ENCODE assay signal across 31 cellular contexts in the genomic region with DNA sequence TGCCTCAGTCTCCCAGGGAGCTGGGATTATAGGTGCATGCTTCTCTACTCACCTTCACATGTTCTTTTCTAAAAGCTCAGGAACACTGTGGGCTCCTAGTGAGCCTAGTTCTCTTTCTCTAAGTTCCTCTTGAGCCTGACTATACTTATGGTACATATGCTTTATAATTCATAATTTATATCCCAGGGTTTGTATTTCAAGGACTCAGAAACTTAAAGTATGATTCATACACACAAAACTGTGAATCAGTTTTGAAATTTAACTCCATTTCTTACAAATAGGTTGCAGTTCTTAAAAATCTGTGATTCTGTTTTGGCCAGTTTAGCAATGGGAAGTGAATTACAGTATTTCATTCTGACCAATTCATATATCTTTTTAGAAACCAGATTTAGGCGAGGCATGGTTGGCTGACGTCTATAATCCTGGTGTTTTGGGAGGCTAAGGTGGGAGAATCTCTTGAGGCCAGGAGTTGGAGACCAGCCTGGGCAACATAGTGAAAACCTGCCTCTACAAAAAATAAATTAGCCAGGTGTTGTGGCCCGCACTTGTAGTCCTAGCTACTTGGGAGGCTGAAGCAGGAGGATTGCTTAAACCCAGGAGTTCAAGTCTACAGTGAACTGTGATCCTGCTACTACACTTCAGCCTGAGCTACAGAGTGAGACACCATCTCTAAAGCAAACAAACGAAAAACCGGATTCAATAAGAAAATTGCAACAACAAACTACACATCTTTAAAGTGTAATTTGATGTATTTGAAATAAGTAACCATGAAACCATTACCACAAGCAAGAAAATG. TPM values are rescaled to one million over a fixed set of nuclear protein-coding genes. Genes with fewer than 3 reads are reported as not detected.
A peak's percentile ranks its signal among the peaks of the same experiment; 100 is the strongest.
DNase-seq lines count a peak whose midpoint lies in the region; ATAC-seq, FAIRE-seq and TF ChIP-seq lines count a peak whose summit lies in the region.
"Had no signal": no experiment of that assay in that cellular context is flagged by ENCODE, and none has a peak within 500 bp of the region (broad histone marks: within the 10 kb centered on the region; RNA-seq: fewer than 3 reads in every experiment).

No MANE protein-coding gene starts in this region.

- H3K36me3 ChIP-seq in HepG2 (replicated peaks in 1 of 2; ENCODE audit: control insufficient read depth in 1 of 2, insufficient read depth in 2 of 2, low read length in 2 of 2) (no peaks in the 10 kb centered on the region), right lobe of liver (no peaks in the 10 kb centered on the region), astrocyte (ENCODE audit: insufficient read depth, low read length) (no peaks in the 10 kb centered on the region)
- H3K36me3 ChIP-seq: ascending aorta, BE2C, transverse colon had no signal

- H3K27ac ChIP-seq in HepG2 (ENCODE audit: extremely low read length, insufficient read depth, low read length) (no peak overlapping the region), right lobe of liver (no peak overlapping the region), astrocyte (ENCODE audit: low read depth, low read length) (no peak overlapping the region)
- H3K27ac ChIP-seq: ascending aorta, HL-60, transverse colon had no signal

- no peaks in the 10 kb centered on the region for H3K27me3 ChIP-seq in HepG2 (ENCODE audit: control insufficient read depth in 1 of 2, insufficient read depth in 2 of 2, low read length in 2 of 2)
- H3K27me3 ChIP-seq in right lobe of liver, result no peaks in the 10 kb centered on the region
- no peaks in the 10 kb centered on the region for H3K27me3 ChIP-seq in astrocyte (ENCODE audit: insufficient read depth, low read length)
- H3K27me3 ChIP-seq: ascending aorta, BE2C, transverse colon had no signal

- peak overlapping the region; percentile 3 for H3K27ac Mint-ChIP-seq in astrocyte (ENCODE audit: unreplicated experiment)
- no peak overlapping the region for H3K27ac Mint-ChIP-seq in activated CD4-positive, alpha-beta memory T cell treated with anti-CD3 and anti-CD28 coated beads for 36 hours
- H3K27ac Mint-ChIP-seq: activated naive CD4-positive, alpha-beta T cell treated with anti-CD3 and anti-CD28 coated beads, Interleukin-2, amount 50 U/mL, for 24 hours; activated T-helper 17 cell treated with anti-CD3 and anti-CD28 coated beads, Interleukin-2, amount 50 U/mL, for 72 hours; nephron had no signal

- ATAC-seq in HepG2 (no peak), right lobe of liver (no peak), GM19463 (IDR thresholded peaks at IDR 0.05; ENCODE audit: unreplicated experiment) (no peak)
- ATAC-seq: activated T-helper 17 cell treated with anti-CD3 and anti-CD28 coated beads, Interleukin-2, amount 50 U/mL, for 72 hours; mucosa of descending colon; sciatic nerve had no signal

- TF ChIP-seq POLR2A in HepG2 (IDR thresholded peaks at IDR 0.05; ENCODE audit: insufficient read depth in 1 of 2, low read depth in 2 of 2, low read length in 2 of 2), result no peak
- TF ChIP-seq POLR2A in right lobe of liver (IDR thresholded peaks at IDR 0.05), result no peak

- H3K4me3 Mint-ChIP-seq in astrocyte (ENCODE audit: unreplicated experiment), result no peak overlapping the region
- no peak overlapping the region for H3K4me3 Mint-ChIP-seq in activated CD4-positive, alpha-beta memory T cell treated with anti-CD3 and anti-CD28 coated beads for 36 hours
- H3K4me3 Mint-ChIP-seq: activated naive CD4-positive, alpha-beta T cell treated with anti-CD3 and anti-CD28 coated beads, Interleukin-2, amount 50 U/mL, for 24 hours; activated T-helper 17 cell treated with anti-CD3 and anti-CD28 coated beads, Interleukin-2, amount 50 U/mL, for 72 hours; nephron had no signal

- TF ChIP-seq RAD21 in HepG2 (CRISPR knock-in tag; IDR thresholded peaks at IDR 0.05), result no peak

- H2AFZ ChIP-seq in HepG2 (ENCODE audit: low read length) (no peak overlapping the region), astrocyte (ENCODE audit: low read depth, low read length) (no peak overlapping the region)

- POLR2A ChIA-PET in HepG2 (lab: Yijun Ruan, JAX), result interaction anchor here (1.3 kb wide), 1 partner anchor 16 kb away, joined by 4 read pairs; a partner anchor contains a TSS
- POLR2A ChIA-PET in activated CD4-positive, alpha-beta memory T cell treated with anti-CD3 and anti-CD28 coated beads for 36 hours (lab: Charles Lee), result no interaction called here

- no TSS peak for BruUV-seq in HepG2 (replicated peaks; lab: Mats Ljungman, UMichigan)

- TF ChIP-seq CTCF in HepG2 (CRISPR knock-in tag; IDR thresholded peaks at IDR 0.05) (no peak), right lobe of liver (IDR thresholded peaks at IDR 0.05) (no peak), astrocyte (IDR thresholded peaks at IDR 0.05; ENCODE audit: insufficient read depth, low read depth, low read length) (no peak), fibroblast of the aortic adventitia (IDR thresholded peaks at IDR 0.05; ENCODE audit: insufficient read depth, low read length) (no peak)

- CTCF ChIA-PET in HepG2 (lab: Yijun Ruan, JAX; ENCODE audit: low intra/inter-chr PET ratio, low total read pairs), result no interaction called here
- CTCF ChIA-PET in activated CD4-positive, alpha-beta memory T cell treated with anti-CD3 and anti-CD28 coated beads for 36 hours (lab: Charles Lee), result no interaction called here

- intact Hi-C loops in HepG2 (cut with micrococcal nuclease; ENCODE audit: unreplicated experiment) (no loop called here), right lobe of liver (cut with DNase I) (no loop called here)
- intact Hi-C loops in activated CD4-positive, alpha-beta memory T cell treated with anti-CD3 and anti-CD28 coated beads for 36 hours (cut with micrococcal nuclease), result no loop called here

- H3K9me3 Mint-ChIP-seq in astrocyte (ENCODE audit: unreplicated experiment), result no peaks in the 10 kb centered on the region
- H3K9me3 Mint-ChIP-seq in activated CD4-positive, alpha-beta memory T cell treated with anti-CD3 and anti-CD28 coated beads for 36 hours, result no peaks in the 10 kb centered on the region
- H3K9me3 Mint-ChIP-seq: activated naive CD4-positive, alpha-beta T cell treated with anti-CD3 and anti-CD28 coated beads, Interleukin-2, amount 50 U/mL, for 24 hours; activated T-helper 17 cell treated with anti-CD3 and anti-CD28 coated beads, Interleukin-2, amount 50 U/mL, for 72 hours; nephron had no signal

- H3K9ac ChIP-seq in HepG2 (ENCODE audit: insufficient read depth, low read depth, low read length), result no peak overlapping the region
- H3K9ac ChIP-seq in astrocyte (ENCODE audit: low read length), result no peak overlapping the region

- in situ Hi-C loops in HepG2 (cut with HindIII; ENCODE audit: extremely low pct_ligation_motif_present, low pct_unique_long_range_greater_than_20kb), result no loop called here

- H3K4me1 ChIP-seq in HepG2 (ENCODE audit: insufficient read depth, low read length) (peaks cover 17% of the 10 kb centered on the region), right lobe of liver (peaks cover 0 to 5% (median 0%) of the 10 kb centered on the region in 4 donors), astrocyte (ENCODE audit: insufficient read depth, low read length) (peaks cover 6% of the 10 kb centered on the region)
- H3K4me1 ChIP-seq: BE2C had no signal

- WGBS in HepG2 (ENCODE audit: low lambda C conversion rate), result 68% methylated on average over 5 of the region's 5 CpGs
- 83% methylated on average over 5 of the region's 5 CpGs for WGBS in right lobe of liver (ENCODE audit: insufficient coverage, low coverage, low lambda C conversion rate, missing lambda C conversion rate)

- no peak for FAIRE-seq in HepG2 (lab: Jason Lieb, UNC)
- FAIRE-seq in astrocyte (lab: Jason Lieb, UNC), result peak; percentile 67

- no peaks in the 10 kb centered on the region for H3K36me3 Mint-ChIP-seq in astrocyte (ENCODE audit: low read depth, unreplicated experiment)
- no peaks in the 10 kb centered on the region for H3K36me3 Mint-ChIP-seq in activated CD4-positive, alpha-beta memory T cell treated with anti-CD3 and anti-CD28 coated beads for 36 hours
- H3K36me3 Mint-ChIP-seq: activated naive CD4-positive, alpha-beta T cell treated with anti-CD3 and anti-CD28 coated beads, Interleukin-2, amount 50 U/mL, for 24 hours had no signal

- H3K27me3 Mint-ChIP-seq in astrocyte (ENCODE audit: low read depth, unreplicated experiment), result no peaks in the 10 kb centered on the region
- H3K27me3 Mint-ChIP-seq in activated CD4-positive, alpha-beta memory T cell treated with anti-CD3 and anti-CD28 coated beads for 36 hours, result no peaks in the 10 kb centered on the region
- H3K27me3 Mint-ChIP-seq: activated naive CD4-positive, alpha-beta T cell treated with anti-CD3 and anti-CD28 coated beads, Interleukin-2, amount 50 U/mL, for 24 hours; activated T-helper 17 cell treated with anti-CD3 and anti-CD28 coated beads, Interleukin-2, amount 50 U/mL, for 72 hours had no signal

- DNase-seq in HepG2 (ENCODE audit: low spot score), result no peak
- DNase-seq in right lobe of liver, result no peak
- DNase-seq in astrocyte (ENCODE audit: low read depth), result no peak
- DNase-seq in fibroblast of the aortic adventitia (ENCODE audit: low read depth), result peak; percentile 34
- DNase-seq in activated CD4-positive, alpha-beta memory T cell treated with anti-CD3 and anti-CD28 coated beads for 36 hours, result no peak
- no peak for DNase-seq in NCI-H128 (lab: John Stamatoyannopoulos, UW; ENCODE audit: unreplicated experiment)
- no peak for DNase-seq in activated CD4-positive, CD25-positive, alpha-beta regulatory T cell treated with anti-CD3 and anti-CD28 coated beads, Interleukin-2, amount 50 U/mL, for 72 hours
- DNase-seq: activated CD8-positive, alpha-beta memory T cell treated with anti-CD3 and anti-CD28 coated beads, Interleukin-2, amount 50 U/mL, for 4 hours; BE2C; cerebellar nuclear complex; DMS79; effector CD4-positive, alpha-beta T cell; erythroblast; H7; islet precursor cell; mucosa of descending colon; NCI-H1105 treated with DMSO at 0.1 percent for 48 hours; NCI-H2029 treated with DMSO at 0.1 percent for 48 hours; NCI-H226; NCI-H748 treated with DMSO at 0.1 percent for 48 hours; posterior cingulate gyrus; stimulated activated CD4-positive, alpha-beta T cell treated with anti-CD3 and anti-CD28 coated beads, Interleukin-15, amount 100 ng/mL, for 24 hours; T-helper 9 cell; transverse colon had no signal

- H3K4me2 ChIP-seq in HepG2 (ENCODE audit: low read depth, low read length), result no peak overlapping the region
- no peak overlapping the region for H3K4me2 ChIP-seq in astrocyte (ENCODE audit: low read length)

- H3K9me3 ChIP-seq in HepG2 (ENCODE audit: low read length), result no peaks in the 10 kb centered on the region
- H3K9me3 ChIP-seq in right lobe of liver, result no peaks in the 10 kb centered on the region
- no peaks in the 10 kb centered on the region for H3K9me3 ChIP-seq in astrocyte (ENCODE audit: insufficient read depth, low read depth, low read length)
- H3K9me3 ChIP-seq: ascending aorta, BE2C, mucosa of descending colon, transverse colon had no signal

- H3K79me2 ChIP-seq in HepG2 (ENCODE audit: insufficient read depth, low read length) (peaks cover 17% of the 10 kb centered on the region), astrocyte (ENCODE audit: insufficient read depth, low read length) (peaks cover 90% of the 10 kb centered on the region)

- H3K4me1 Mint-ChIP-seq in astrocyte (ENCODE audit: low read depth, unreplicated experiment), result peaks cover 18% of the 10 kb centered on the region
- no peaks in the 10 kb centered on the region for H3K4me1 Mint-ChIP-seq in activated CD4-positive, alpha-beta memory T cell treated with anti-CD3 and anti-CD28 coated beads for 36 hours (ENCODE audit: low read depth)
- H3K4me1 Mint-ChIP-seq: activated naive CD4-positive, alpha-beta T cell treated with anti-CD3 and anti-CD28 coated beads, Interleukin-2, amount 50 U/mL, for 24 hours; activated T-helper 17 cell treated with anti-CD3 and anti-CD28 coated beads, Interleukin-2, amount 50 U/mL, for 72 hours had no signal

- H4K20me1 ChIP-seq in HepG2 (ENCODE audit: insufficient read depth, low read length), result no peaks in the 10 kb centered on the region
- H4K20me1 ChIP-seq in astrocyte (ENCODE audit: insufficient read depth, low read length), result peaks cover 34% of the 10 kb centered on the region

- TF ChIP-seq EP300 in HepG2 (IDR thresholded peaks at IDR 0.05; ENCODE audit: low read depth in 2 of 2, low read length in 2 of 2) (no peak), HepG2 (CRISPR knock-in tag; IDR thresholded peaks at IDR 0.05; ENCODE audit: borderline replicate concordance) (no peak)

- H3K4me3 ChIP-seq in HepG2 (replicated peaks in 1 of 3; ENCODE audit: insufficient read depth in 1 of 3, low read depth in 2 of 3, low read length in 3 of 3) (no peak overlapping the region), right lobe of liver (no peak overlapping the region), astrocyte (ENCODE audit: insufficient read depth, low read depth, low read length) (no peak overlapping the region), fibroblast of the aortic adventitia (ENCODE audit: low read depth, low read length) (no peak overlapping the region)
- H3K4me3 ChIP-seq: ascending aorta, mucosa of descending colon, transverse colon had no signal

RNA-seq across cellular contexts. Expression of a gene that starts 15.6 kb away (rescaled TPM):
- 5.4 and 6.4 TPM in 2 replicates for total RNA-seq in HepG2 (2016; rRNA removed; fragmentation: Illumina TruSeq; extraction: Trizol)
- 1.5 and 1.8 TPM in 2 replicates for total RNA-seq in HepG2 (2016; cell fraction: cytosol; rRNA removed; fragmentation: Illumina TruSeq; extraction: Trizol; ENCODE audit: low read depth)
- 5.2 and 6.3 TPM in 2 replicates for total RNA-seq in HepG2 (2016; cell fraction: insoluble cytoplasmic fraction; rRNA removed; fragmentation: Illumina TruSeq; extraction: Trizol)
- 1.9 and 2.0 TPM in 2 replicates for total RNA-seq in HepG2 (2016; cell fraction: membrane; rRNA removed; fragmentation: Illumina TruSeq; extraction: Trizol)
- total RNA-seq in HepG2 (2016; cell fraction: nucleus; rRNA removed; fragmentation: Illumina TruSeq; extraction: Trizol), result 9.0 and 10.9 TPM in 2 replicates
- 4.6 and 5.9 TPM in 2 replicates for polyA plus RNA-seq in HepG2 (2011; rRNA removed)
- polyA plus RNA-seq in HepG2 (2011; cell fraction: cytosol; rRNA removed), result 3.1 and 3.2 TPM in 2 replicates
- 13.0 and 15.7 TPM in 2 replicates for polyA plus RNA-seq in HepG2 (2011; cell fraction: nucleus; rRNA removed)
- polyA plus RNA-seq in HepG2 (2012), result 3.0 and 3.2 TPM in 2 replicates
- 0.06 and 0.07 TPM in 2 replicates for polyA plus RNA-seq in HepG2 (2016; cell fraction: cytosol; fragmentation: Illumina TruSeq; extraction: Trizol; ENCODE audit: low read depth)
- 4.1 and 4.5 TPM in 2 replicates for polyA plus RNA-seq in HepG2 (2016; cell fraction: insoluble cytoplasmic fraction; fragmentation: Illumina TruSeq; extraction: Trizol; ENCODE audit: low read depth)
- 0.26 and 0.38 TPM in 2 replicates for polyA plus RNA-seq in HepG2 (2016; cell fraction: membrane; fragmentation: Illumina TruSeq; extraction: Trizol; ENCODE audit: low read depth)
- polyA plus RNA-seq in HepG2 (2016; cell fraction: nucleus; fragmentation: Illumina TruSeq; extraction: Trizol; ENCODE audit: insufficient read depth, low read depth), result 8.1 and 9.7 TPM in 2 replicates
- 15.5 and 36.8 TPM in 2 replicates for polyA minus RNA-seq in HepG2 (2011; rRNA and poly(A)+ RNA removed; ENCODE audit: low replicate concordance)
- polyA minus RNA-seq in HepG2 (2011; cell fraction: cytosol; rRNA and poly(A)+ RNA removed), result 6.7 and 8.0 TPM in 2 replicates
- polyA minus RNA-seq in HepG2 (2011; cell fraction: nucleus; rRNA and poly(A)+ RNA removed), result 34.3 and 40.3 TPM in 2 replicates
- 1 to 10 TPM; 3.6 to 6.0 (median 5.2) TPM for total RNA-seq in right lobe of liver
- total RNA-seq in astrocyte, result 44.2 and 45.3 TPM in 2 replicates
- 30.5 and 32.6 TPM in 2 replicates for total RNA-seq in fibroblast of the aortic adventitia (ENCODE audit: low replicate concordance)
- not detected for total RNA-seq in activated CD4-positive, alpha-beta memory T cell treated with anti-CD3 and anti-CD28 coated beads for 36 hours
